In genomic region chr11:27875480-27876208, GRCh38 we compare ENCODE assay signal across 23 cellular contexts.
"Had no signal": no experiment of that assay in that cellular context is flagged by ENCODE, and none has a peak within 500 bp of the region (broad histone marks: within the 10 kb centered on the region; RNA-seq: fewer than 3 reads in every experiment).

No MANE protein-coding gene starts in this region.

- ATAC-seq: activated T-cell treated with anti-CD3 and anti-CD28 coated beads, Interleukin-2, amount 50 U/mL, for 4 hours; gastroesophageal sphincter; naive thymus-derived CD4-positive, alpha-beta T cell; psoas muscle; right lobe of liver; stimulated activated effector memory CD8-positive, alpha-beta T cell treated with anti-CD3 and anti-CD28 coated beads, Interleukin-12 subunit alpha, Interleukin-12 subunit beta, amount 100 ng/mL, for 72 hours had no signal

- DNase-seq: activated CD4-positive, alpha-beta T cell treated with anti-CD3 and anti-CD28 coated beads, Interleukin-2, amount 50 U/mL, for 1 hour; activated CD4-positive, CD25-positive, alpha-beta regulatory T cell treated with anti-CD3 and anti-CD28 coated beads, Interleukin-2, amount 50 U/mL, for 72 hours; activated CD8-positive, alpha-beta memory T cell treated with anti-CD3 and anti-CD28 coated beads, Interleukin-2, amount 50 U/mL, for 4 hours; activated naive CD4-positive, alpha-beta T cell treated with anti-CD3 and anti-CD28 coated beads, Interleukin-2, amount 50 U/mL, for 16 hours; activated T-cell treated with anti-CD3 and anti-CD28 coated beads, Interleukin-2, amount 50 U/mL, for 4 hours; aorta; brain microvascular endothelial cell; erythroblast; heart left ventricle; kidney; mesenchymal stem cell; naive thymus-derived CD4-positive, alpha-beta T cell; ovary; psoas muscle; right lobe of liver; stimulated activated CD4-positive, alpha-beta T cell treated with anti-CD3 and anti-CD28 coated beads, Interleukin-4, amount 100 ng/mL, for 1 hour; stomach; T-helper 2 cell; testis had no signal

- H3K4me3 ChIP-seq: coronary artery, gastroesophageal sphincter, heart left ventricle, ovary, psoas muscle, right lobe of liver, smooth muscle cell, stomach, testis had no signal
